In the genomic region with DNA sequence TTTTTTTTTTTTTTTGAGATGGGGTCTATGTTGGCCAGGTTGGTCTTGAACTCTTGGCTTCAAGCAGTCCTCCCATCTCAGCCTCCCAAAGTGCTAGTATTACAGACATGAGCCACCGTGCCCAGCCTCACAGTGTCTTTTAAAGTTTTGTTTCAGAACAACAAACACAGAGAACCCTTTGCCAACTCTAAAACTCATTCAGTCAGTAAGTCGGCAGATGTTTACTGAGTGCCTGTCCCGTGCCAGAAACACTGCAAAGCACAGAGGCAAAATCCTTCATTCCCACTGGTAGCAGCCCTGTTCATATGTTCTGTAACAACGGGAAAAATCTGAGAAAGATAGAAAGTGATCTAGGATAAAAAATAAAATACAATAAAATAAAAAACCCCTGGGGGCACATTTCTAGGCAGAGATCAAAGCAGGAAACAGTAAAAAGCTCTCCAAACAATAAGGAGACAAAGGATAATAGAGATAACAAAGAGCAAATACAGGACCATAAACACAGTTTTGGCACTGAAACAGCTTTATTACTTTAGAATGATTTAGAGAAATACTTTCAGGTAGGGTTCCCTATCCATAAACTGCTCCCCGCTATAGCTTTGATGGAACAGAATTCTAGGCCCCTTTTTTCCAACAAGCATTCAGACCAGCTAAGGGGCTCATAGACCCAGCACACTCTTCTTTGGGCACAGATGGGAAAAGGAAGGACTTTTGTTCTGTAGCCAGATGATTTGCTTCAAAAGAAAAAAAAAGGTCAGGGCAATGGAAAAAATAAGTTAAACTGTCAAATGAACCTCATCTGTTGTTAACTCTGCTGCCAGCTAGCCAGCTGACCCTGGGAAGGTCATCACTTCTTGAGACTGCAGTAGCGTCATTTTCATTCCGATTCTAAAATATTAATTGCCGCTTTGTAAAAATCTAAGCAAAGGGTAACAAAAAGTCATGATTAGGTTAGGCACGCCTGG, we compare ENCODE assay signal across 17 cellular contexts.
"Had no signal": no experiment of that assay in that cellular context is flagged by ENCODE, and none has a peak within 500 bp of the region (broad histone marks: within the 10 kb centered on the region; RNA-seq: fewer than 3 reads in every experiment).

No MANE protein-coding gene starts in this region.

- ATAC-seq: activated CD8-positive, alpha-beta memory T cell treated with anti-CD3 and anti-CD28 coated beads, Interleukin-2, amount 10 ng/mL, durations not matched to agents 7 days and 5 days had no signal

- H3K4me3 Mint-ChIP-seq: activated CD8-positive, alpha-beta memory T cell treated with anti-CD3 and anti-CD28 coated beads, Interleukin-2, amount 10 ng/mL, durations not matched to agents 7 days and 5 days; activated T-cell treated with anti-CD3 and anti-CD28 coated beads, Interleukin-2, amount 50 U/mL, for 24 hours; neural crest cell; stimulated activated naive CD8-positive, alpha-beta T cell treated with anti-CD3 and anti-CD28 coated beads, Interleukin-15, Interleukin-2, amounts not matched to agents 100 ng/mL and 50 ng/mL, for 24 hours; type B pancreatic cell had no signal

- H3K9me3 ChIP-seq: esophagus muscularis mucosa, ovary, sigmoid colon, spleen, suprapubic skin had no signal

- H3K4me1 ChIP-seq: spleen had no signal

- DNase-seq: activated CD4-positive, alpha-beta T cell treated with anti-CD3 and anti-CD28 coated beads for 1 hour; activated CD4-positive, alpha-beta T cell treated with anti-CD3 and anti-CD28 coated beads, Interleukin-2, amount 50 U/mL, for 48 hours; activated CD8-positive, alpha-beta memory T cell treated with anti-CD3 and anti-CD28 coated beads, Interleukin-2, amount 10 ng/mL, durations not matched to agents 7 days and 5 days; activated naive CD4-positive, alpha-beta T cell treated with anti-CD3 and anti-CD28 coated beads, Interleukin-2, amount 50 U/mL, for 16 hours; activated T-cell treated with anti-CD3 and anti-CD28 coated beads, Interleukin-2, amount 50 U/mL, for 24 hours; dorsolateral prefrontal cortex; hypothalamus; kidney; sigmoid colon; spleen; T-helper 1 cell had no signal

- FAIRE-seq: kidney had no signal

- H3K27me3 ChIP-seq: dorsolateral prefrontal cortex, esophagus muscularis mucosa, ovary, sigmoid colon, spleen, suprapubic skin had no signal

- H3K36me3 Mint-ChIP-seq: activated CD8-positive, alpha-beta memory T cell treated with anti-CD3 and anti-CD28 coated beads, Interleukin-2, amount 10 ng/mL, durations not matched to agents 7 days and 5 days had no signal

- H3K27me3 Mint-ChIP-seq: activated CD8-positive, alpha-beta memory T cell treated with anti-CD3 and anti-CD28 coated beads, Interleukin-2, amount 10 ng/mL, durations not matched to agents 7 days and 5 days; type B pancreatic cell had no signal

- H3K27ac ChIP-seq: esophagus muscularis mucosa, ovary, sigmoid colon, spleen, suprapubic skin had no signal

- H3K4me3 ChIP-seq: dorsolateral prefrontal cortex, esophagus muscularis mucosa, ovary, sigmoid colon, spleen, suprapubic skin had no signal

- H3K9me3 Mint-ChIP-seq: activated T-cell treated with anti-CD3 and anti-CD28 coated beads, Interleukin-2, amount 50 U/mL, for 24 hours; neural crest cell; stimulated activated naive CD8-positive, alpha-beta T cell treated with anti-CD3 and anti-CD28 coated beads, Interleukin-15, Interleukin-2, amounts not matched to agents 100 ng/mL and 50 ng/mL, for 24 hours had no signal

- H3K36me3 ChIP-seq: esophagus muscularis mucosa, ovary, sigmoid colon, spleen, suprapubic skin had no signal

- H3K4me1 Mint-ChIP-seq: activated CD8-positive, alpha-beta memory T cell treated with anti-CD3 and anti-CD28 coated beads, Interleukin-2, amount 10 ng/mL, durations not matched to agents 7 days and 5 days had no signal

- H3K27ac Mint-ChIP-seq: activated CD8-positive, alpha-beta memory T cell treated with anti-CD3 and anti-CD28 coated beads, Interleukin-2, amount 10 ng/mL, durations not matched to agents 7 days and 5 days; activated T-cell treated with anti-CD3 and anti-CD28 coated beads, Interleukin-2, amount 50 U/mL, for 24 hours; stimulated activated naive CD8-positive, alpha-beta T cell treated with anti-CD3 and anti-CD28 coated beads, Interleukin-15, Interleukin-2, amounts not matched to agents 100 ng/mL and 50 ng/mL, for 24 hours; type B pancreatic cell had no signal
